18 cellular contexts compared by ENCODE assay signal in the genomic region with DNA sequence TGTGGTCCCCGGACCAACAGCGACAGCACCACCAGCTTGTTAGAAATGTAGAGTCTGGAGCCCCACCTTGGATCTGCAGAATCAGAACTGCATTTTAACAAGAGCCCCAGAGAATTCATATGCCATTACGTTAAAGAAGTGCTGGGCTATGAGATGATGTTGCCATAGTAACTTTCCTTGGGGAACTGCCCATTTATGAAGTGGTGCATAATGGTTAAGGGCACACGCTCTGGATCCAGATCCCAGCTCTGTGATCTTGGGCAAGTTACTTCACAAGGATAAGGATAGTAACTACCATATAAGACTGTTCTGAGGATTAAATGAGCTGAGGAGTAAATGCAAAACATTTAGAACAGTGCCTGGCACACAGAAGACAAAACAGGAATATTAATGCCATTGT. TPM values are rescaled to one million over a fixed set of nuclear protein-coding genes. Genes with fewer than 3 reads are reported as not detected.
A peak's percentile ranks its signal among the peaks of the same experiment; 100 is the strongest.
DNase-seq lines count a peak whose midpoint lies in the region; ATAC-seq and TF ChIP-seq lines count a peak whose summit lies in the region.
"Had no signal": no experiment of that assay in that cellular context is flagged by ENCODE, and none has a peak within 500 bp of the region (broad histone marks: within the 10 kb centered on the region; RNA-seq: fewer than 3 reads in every experiment).

No MANE protein-coding gene starts in this region.

- peak; percentile 3 for DNase-seq in NCI-H1092 treated with DMSO at 0.1 percent for 48 hours (lab: John Stamatoyannopoulos, UW)
- no peak for DNase-seq in NCI-H1092 (lab: John Stamatoyannopoulos, UW)
- no peak for DNase-seq in esophagus squamous epithelium (lab: John Stamatoyannopoulos, UW)
- DNase-seq in caudate nucleus (lab: John Stamatoyannopoulos, UW), result no peak
- DNase-seq in NCI-H345 (lab: John Stamatoyannopoulos, UW), result no peak
- DNase-seq: 8988T, C1 segment of cervical spinal cord, DMS153, H9, MM.1S, NCI-H2081, NCI-H446 treated with DMSO at 0.1 percent for 48 hours, NCI-H774 had no signal

- H3K4me3 ChIP-seq in esophagus squamous epithelium (no peak overlapping the region), skeletal muscle tissue (ENCODE audit: low read length in 3 of 3) (no peak overlapping the region)

- H3K27me3 ChIP-seq in esophagus squamous epithelium (no peaks in the 10 kb centered on the region), skeletal muscle tissue (ENCODE audit: control insufficient read depth in 3 of 3, insufficient read depth in 3 of 3, low read length in 3 of 3) (no peaks in the 10 kb centered on the region)

- no peaks in the 10 kb centered on the region for H3K9me3 ChIP-seq in esophagus squamous epithelium
- no peaks in the 10 kb centered on the region for H3K9me3 ChIP-seq in skeletal muscle tissue (ENCODE audit: control insufficient read depth in 3 of 3, low read length in 3 of 3)

- no peak for TF ChIP-seq CTCF in esophagus squamous epithelium (IDR thresholded peaks at IDR 0.05)
- no peak for TF ChIP-seq CTCF in nephron (IDR thresholded peaks at IDR 0.05; ENCODE audit: unreplicated experiment in 3 of 3)

- H3K27ac ChIP-seq in esophagus squamous epithelium (peak overlapping the region in 3 of 4 donors; percentile 58 to 92 (median 87)), skeletal muscle tissue (ENCODE audit: low read depth, low read length) (peak overlapping the region; percentile 95), caudate nucleus (ENCODE audit: low read depth, low read length) (no peak overlapping the region)

- no peaks in the 10 kb centered on the region for H3K27me3 Mint-ChIP-seq in nephron (ENCODE audit: low read depth)

- intact Hi-C loops in esophagus squamous epithelium (cut with DNase I), result no loop called here

- peak overlapping the region in 2 of 3 experiments; percentile 95 to 98 for H3K27ac Mint-ChIP-seq in nephron
- H3K27ac Mint-ChIP-seq: H9 had no signal

- H3K4me1 ChIP-seq in esophagus squamous epithelium, result peaks cover 18 to 49% (median 21%) of the 10 kb centered on the region in 3 donors
- peaks cover 34 to 76% (median 67%) of the 10 kb centered on the region in 3 donors for H3K4me1 ChIP-seq in skeletal muscle tissue (ENCODE audit: control insufficient read depth in 3 of 3, insufficient read depth in 3 of 3, low read length in 3 of 3)

- no peak for TF ChIP-seq POLR2A in esophagus squamous epithelium (IDR thresholded peaks at IDR 0.05)

- 68 to 82% methylated on average over 3 to 4 of the region's 4 CpGs for WGBS in esophagus squamous epithelium, 2 donors

- no peak overlapping the region for H3K9ac ChIP-seq in skeletal muscle tissue (ENCODE audit: low read depth in 1 of 3, low read length in 3 of 3)

- ATAC-seq in HG02571 (IDR thresholded peaks at IDR 0.05; ENCODE audit: unreplicated experiment), result no peak
- ATAC-seq: Panc1, Right ventricle myocardium inferior had no signal

- H3K4me1 Mint-ChIP-seq in nephron, result peaks cover 70% of the 10 kb centered on the region

- H3K36me3 Mint-ChIP-seq in nephron (ENCODE audit: low read depth), result peaks cover 33% of the 10 kb centered on the region

- no peaks in the 10 kb centered on the region for H3K9me3 Mint-ChIP-seq in nephron
- H3K9me3 Mint-ChIP-seq: H9 had no signal

- H3K36me3 ChIP-seq in esophagus squamous epithelium, result peaks cover 0 to 14% (median 0%) of the 10 kb centered on the region in 3 donors
- peaks cover 7 to 18% (median 11%) of the 10 kb centered on the region in 3 donors for H3K36me3 ChIP-seq in skeletal muscle tissue (ENCODE audit: control insufficient read depth in 3 of 3, insufficient read depth in 3 of 3, low read length in 3 of 3)

- H3K4me3 Mint-ChIP-seq in nephron, result peak overlapping the region in 1 of 3 experiments; percentile 62
- H3K4me3 Mint-ChIP-seq: H9 had no signal

RNA-seq across cellular contexts. Expression of a gene that starts 48.8 kb away (rescaled TPM):
- total RNA-seq in esophagus squamous epithelium (10 to 100 TPM in 1 of 4 donors, 1 to 10 TPM in 3; 2.2 to 26.1 (median 6.4) TPM), skeletal muscle tissue (20.9 TPM)

RNA-seq across cellular contexts. Expression of a gene that starts 49.3 kb away (rescaled TPM):
- total RNA-seq in esophagus squamous epithelium, result 100 to 1,000 TPM in 1 of 4 donors, 10 to 100 TPM in 3; 40.2 to 141 (median 56.6) TPM
- 9.9 TPM for total RNA-seq in skeletal muscle tissue
